ENCODE assay signal across 33 cellular contexts in the genomic region with DNA sequence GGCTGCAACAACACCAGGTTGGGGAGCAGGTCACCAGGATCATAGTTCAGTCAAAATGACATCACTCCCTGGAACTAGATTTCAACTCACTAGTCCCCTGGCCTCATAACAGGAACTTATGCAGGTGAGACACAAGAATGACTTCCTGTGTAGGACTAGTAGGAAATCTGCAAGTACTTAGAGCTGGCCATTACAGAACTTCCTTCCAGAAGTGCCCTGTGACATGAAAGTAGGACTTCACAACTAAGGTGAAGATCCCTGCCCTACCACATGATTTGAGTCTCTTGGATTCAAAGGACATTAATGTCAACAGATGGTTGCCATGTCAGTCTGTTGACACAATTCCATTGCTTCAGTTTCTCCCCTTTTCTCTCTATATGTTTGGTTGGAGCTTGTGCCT.
A peak's percentile ranks its signal among the peaks of the same experiment; 100 is the strongest.
DNase-seq lines count a peak whose midpoint lies in the region; ATAC-seq and TF ChIP-seq lines count a peak whose summit lies in the region.
"Had no signal": no experiment of that assay in that cellular context is flagged by ENCODE, and none has a peak within 500 bp of the region (broad histone marks: within the 10 kb centered on the region; RNA-seq: fewer than 3 reads in every experiment).

No MANE protein-coding gene starts in this region.

- no peak for TF ChIP-seq CTCF in endothelial cell (IDR thresholded peaks at IDR 0.05; ENCODE audit: unreplicated experiment)

- H3K36me3 ChIP-seq in trophoblast cell (ENCODE audit: control insufficient read depth in 1 of 2, insufficient read depth in 2 of 2, low read length in 2 of 2), result no peaks in the 10 kb centered on the region
- H3K36me3 ChIP-seq: prostate gland, uterus had no signal

- peaks cover 12% of the 10 kb centered on the region for H3K4me1 Mint-ChIP-seq in endothelial cell (ENCODE audit: unreplicated experiment)
- H3K4me1 Mint-ChIP-seq in activated CD4-positive, alpha-beta memory T cell treated with anti-CD3 and anti-CD28 coated beads, Interleukin-2, amount 10 ng/mL, durations not matched to agents 7 days and 5 days, result peaks cover 10% of the 10 kb centered on the region
- H3K4me1 Mint-ChIP-seq: B cell had no signal

- peaks cover 12% of the 10 kb centered on the region for H3K36me3 Mint-ChIP-seq in endothelial cell (ENCODE audit: low read depth, unreplicated experiment)
- peaks cover 6% of the 10 kb centered on the region for H3K36me3 Mint-ChIP-seq in activated CD4-positive, alpha-beta memory T cell treated with anti-CD3 and anti-CD28 coated beads, Interleukin-2, amount 10 ng/mL, durations not matched to agents 7 days and 5 days (ENCODE audit: low read depth)

- H3K23ac ChIP-seq in trophoblast cell (ENCODE audit: low read length), result no peak overlapping the region

- H3K14ac ChIP-seq in trophoblast cell (ENCODE audit: low read length), result no peak overlapping the region

- H3K79me1 ChIP-seq in trophoblast cell (ENCODE audit: low read length), result no peaks in the 10 kb centered on the region

- no peaks in the 10 kb centered on the region for H3K27me3 ChIP-seq in trophoblast cell (ENCODE audit: insufficient read depth, low read length)
- H3K27me3 ChIP-seq: dorsolateral prefrontal cortex, hepatocyte, right lobe of liver, spleen, testis, uterus had no signal

- no peak overlapping the region for H3K4me3 Mint-ChIP-seq in endothelial cell (ENCODE audit: unreplicated experiment)
- no peak overlapping the region for H3K4me3 Mint-ChIP-seq in activated CD4-positive, alpha-beta memory T cell treated with anti-CD3 and anti-CD28 coated beads, Interleukin-2, amount 10 ng/mL, durations not matched to agents 7 days and 5 days
- H3K4me3 Mint-ChIP-seq: activated CD8-positive, alpha-beta T cell treated with anti-CD3 and anti-CD28 coated beads, Interleukin-2, amount 10 ng/mL, durations not matched to agents 7 days and 5 days; B cell; brain; CD8-positive, alpha-beta memory T cell; natural killer cell had no signal

- no peaks in the 10 kb centered on the region for H3K4me1 ChIP-seq in trophoblast cell (ENCODE audit: control insufficient read depth in 1 of 2, insufficient read depth in 2 of 2, low read length in 2 of 2)
- H3K4me1 ChIP-seq: prostate gland, testis, uterus had no signal

- DNase-seq in NCI-H748 (lab: John Stamatoyannopoulos, UW; ENCODE audit: unreplicated experiment) (peak; percentile 9), NCI-H748 treated with DMSO at 0.1 percent for 48 hours (lab: John Stamatoyannopoulos, UW) (no peak), endothelial cell (ENCODE audit: low spot score) (no peak), trophoblast cell (peak; percentile 30 to 77), NCI-H526 (lab: John Stamatoyannopoulos, UW) (no peak)
- DNase-seq in Jurkat, Clone E6-1 (ENCODE audit: low read depth, low spot score), result peak; percentile 9
- DNase-seq in activated CD4-positive, alpha-beta memory T cell treated with anti-CD3 and anti-CD28 coated beads, Interleukin-2, amount 10 ng/mL, durations not matched to agents 7 days and 5 days, result no peak
- DNase-seq: activated CD8-positive, alpha-beta T cell treated with anti-CD3 and anti-CD28 coated beads, Interleukin-2, amount 10 ng/mL, durations not matched to agents 7 days and 5 days; activated naive CD4-positive, alpha-beta T cell treated with anti-CD3 and anti-CD28 coated beads, Interleukin-2, amount 50 U/mL, for 16 hours; CD8-positive, alpha-beta memory T cell; cerebellar nuclear complex; DMS79; dorsolateral prefrontal cortex; H7; kidney glomerular epithelial cell; mucosa of descending colon; natural killer cell; NCI-H146; nucleus accumbens; right lobe of liver; Right ventricle myocardium superior; spleen; stimulated activated CD4-positive, alpha-beta T cell treated with anti-CD3 and anti-CD28 coated beads, Interleukin-2, amount 100 ng/mL, for 24 hours; stimulated activated naive CD8-positive, alpha-beta T cell treated with anti-CD3 and anti-CD28 coated beads, Interleukin-15, Interleukin-2, amounts not matched to agents 100 U/mL and 50 U/mL, for 24 hours; testis; uterus had no signal

- no peak overlapping the region for H2AFZ ChIP-seq in trophoblast cell (ENCODE audit: insufficient read depth, low read length, poor library complexity)
- H2AFZ ChIP-seq: hepatocyte had no signal

- H3K4me2 ChIP-seq in trophoblast cell (ENCODE audit: low read length), result no peak overlapping the region
- H3K4me2 ChIP-seq: hepatocyte had no signal

- no peak overlapping the region for H2BK120ac ChIP-seq in trophoblast cell (ENCODE audit: insufficient read depth, low read length, poor library complexity)

- H4K91ac ChIP-seq in trophoblast cell (ENCODE audit: low read depth, low read length), result no peak overlapping the region

- ATAC-seq in HG03045 (IDR thresholded peaks at IDR 0.05; ENCODE audit: unreplicated experiment), result no peak
- ATAC-seq: activated CD8-positive, alpha-beta T cell treated with anti-CD3 and anti-CD28 coated beads, Interleukin-2, amount 10 ng/mL, durations not matched to agents 7 days and 5 days; mucosa of descending colon; natural killer cell; stimulated activated naive CD8-positive, alpha-beta T cell treated with anti-CD3 and anti-CD28 coated beads, Interleukin-15, Interleukin-2, amounts not matched to agents 100 U/mL and 50 U/mL, for 24 hours had no signal

- no peak overlapping the region for H3K9ac ChIP-seq in trophoblast cell (ENCODE audit: low read length)

- H4K8ac ChIP-seq in trophoblast cell (ENCODE audit: low read depth, low read length), result no peak overlapping the region

- no peak overlapping the region for H2AK5ac ChIP-seq in trophoblast cell (ENCODE audit: low read length)

- H2BK12ac ChIP-seq in trophoblast cell (ENCODE audit: low read length), result no peak overlapping the region

- H3K27me3 Mint-ChIP-seq in endothelial cell (ENCODE audit: unreplicated experiment), result peaks cover 2% of the 10 kb centered on the region
- no peaks in the 10 kb centered on the region for H3K27me3 Mint-ChIP-seq in activated CD4-positive, alpha-beta memory T cell treated with anti-CD3 and anti-CD28 coated beads, Interleukin-2, amount 10 ng/mL, durations not matched to agents 7 days and 5 days
- H3K27me3 Mint-ChIP-seq: B cell; brain; CD8-positive, alpha-beta memory T cell had no signal

- no peaks in the 10 kb centered on the region for H3K9me3 Mint-ChIP-seq in endothelial cell (ENCODE audit: unreplicated experiment)
- no peaks in the 10 kb centered on the region for H3K9me3 Mint-ChIP-seq in activated CD4-positive, alpha-beta memory T cell treated with anti-CD3 and anti-CD28 coated beads, Interleukin-2, amount 10 ng/mL, durations not matched to agents 7 days and 5 days
- H3K9me3 Mint-ChIP-seq: activated T-helper 2 cell treated with anti-CD3 and anti-CD28 coated beads, Interferon-gamma antibody, Interleukin-2, Interleukin-4, amounts not matched to agents 10 μg/mL and 5 μg/mL and 100 μg/mL, durations not matched to agents 14 hours and 24 hours and 36 hours; brain; CD8-positive, alpha-beta memory T cell; natural killer cell had no signal

- H3K4me3 ChIP-seq in Jurkat, Clone E6-1 (ENCODE audit: low read length), result no peak overlapping the region
- H3K4me3 ChIP-seq in trophoblast cell (ENCODE audit: low read depth, low read length), result no peak overlapping the region
- H3K4me3 ChIP-seq: dorsolateral prefrontal cortex, hepatocyte, lung, mucosa of descending colon, prostate gland, right lobe of liver, spleen, testis, uterus had no signal

- no peak overlapping the region for H3K4ac ChIP-seq in trophoblast cell (ENCODE audit: low read depth, low read length)

- H3K18ac ChIP-seq in trophoblast cell (ENCODE audit: low read length), result no peak overlapping the region

- CTCF ChIA-PET in activated CD4-positive, alpha-beta memory T cell treated with anti-CD3 and anti-CD28 coated beads, Interleukin-2, amount 10 ng/mL, durations not matched to agents 7 days and 5 days (lab: Charles Lee), result no interaction called here

- no peak overlapping the region for H2BK5ac ChIP-seq in trophoblast cell (ENCODE audit: low read depth, low read length, poor library complexity)

- H3K79me2 ChIP-seq in trophoblast cell (ENCODE audit: control insufficient read depth, insufficient read depth, low read length, poor library complexity), result no peaks in the 10 kb centered on the region
- H3K79me2 ChIP-seq: hepatocyte had no signal

- POLR2A ChIA-PET in activated CD4-positive, alpha-beta memory T cell treated with anti-CD3 and anti-CD28 coated beads, Interleukin-2, amount 10 ng/mL, durations not matched to agents 7 days and 5 days (lab: Charles Lee), result no interaction called here

- H4K12ac ChIP-seq in trophoblast cell (ENCODE audit: low read depth, low read length), result no peak overlapping the region

- no peak overlapping the region for H3K27ac ChIP-seq in trophoblast cell (ENCODE audit: low read depth, low read length)
- H3K27ac ChIP-seq: dorsolateral prefrontal cortex, hepatocyte, prostate gland, right lobe of liver, testis, uterus had no signal

- H3K27ac Mint-ChIP-seq in endothelial cell (ENCODE audit: unreplicated experiment), result peak overlapping the region; percentile 79
- no peak overlapping the region for H3K27ac Mint-ChIP-seq in activated CD4-positive, alpha-beta memory T cell treated with anti-CD3 and anti-CD28 coated beads, Interleukin-2, amount 10 ng/mL, durations not matched to agents 7 days and 5 days
- H3K27ac Mint-ChIP-seq: activated CD8-positive, alpha-beta T cell treated with anti-CD3 and anti-CD28 coated beads, Interleukin-2, amount 10 ng/mL, durations not matched to agents 7 days and 5 days; activated T-helper 2 cell treated with anti-CD3 and anti-CD28 coated beads, Interferon-gamma antibody, Interleukin-2, Interleukin-4, amounts not matched to agents 10 μg/mL and 5 μg/mL and 100 μg/mL, durations not matched to agents 14 hours and 24 hours and 36 hours; B cell; brain had no signal

- H3K9me3 ChIP-seq in trophoblast cell (ENCODE audit: insufficient read depth, low read depth, low read length), result no peaks in the 10 kb centered on the region
- H3K9me3 ChIP-seq: mucosa of descending colon, prostate gland, right lobe of liver, spleen, testis, uterus had no signal

Comparison
In these comparisons a context has a peak if more than half of its experiments do, and no peak if none do; other contexts are left out.
1. DNase-seq: peak in NCI-H748 (single experiment), Jurkat, Clone E6-1 (single experiment) and trophoblast cell (2 of 2); none in NCI-H748 treated with DMSO at 0.1 percent for 48 hours (single experiment), endothelial cell (single experiment), activated CD4-positive, alpha-beta memory T cell treated with anti-CD3 and anti-CD28 coated beads, Interleukin-2, amount 10 ng/mL, durations not matched to agents 7 days and 5 days (single experiment) and NCI-H526 (0 of 2).